In the genomic region with DNA sequence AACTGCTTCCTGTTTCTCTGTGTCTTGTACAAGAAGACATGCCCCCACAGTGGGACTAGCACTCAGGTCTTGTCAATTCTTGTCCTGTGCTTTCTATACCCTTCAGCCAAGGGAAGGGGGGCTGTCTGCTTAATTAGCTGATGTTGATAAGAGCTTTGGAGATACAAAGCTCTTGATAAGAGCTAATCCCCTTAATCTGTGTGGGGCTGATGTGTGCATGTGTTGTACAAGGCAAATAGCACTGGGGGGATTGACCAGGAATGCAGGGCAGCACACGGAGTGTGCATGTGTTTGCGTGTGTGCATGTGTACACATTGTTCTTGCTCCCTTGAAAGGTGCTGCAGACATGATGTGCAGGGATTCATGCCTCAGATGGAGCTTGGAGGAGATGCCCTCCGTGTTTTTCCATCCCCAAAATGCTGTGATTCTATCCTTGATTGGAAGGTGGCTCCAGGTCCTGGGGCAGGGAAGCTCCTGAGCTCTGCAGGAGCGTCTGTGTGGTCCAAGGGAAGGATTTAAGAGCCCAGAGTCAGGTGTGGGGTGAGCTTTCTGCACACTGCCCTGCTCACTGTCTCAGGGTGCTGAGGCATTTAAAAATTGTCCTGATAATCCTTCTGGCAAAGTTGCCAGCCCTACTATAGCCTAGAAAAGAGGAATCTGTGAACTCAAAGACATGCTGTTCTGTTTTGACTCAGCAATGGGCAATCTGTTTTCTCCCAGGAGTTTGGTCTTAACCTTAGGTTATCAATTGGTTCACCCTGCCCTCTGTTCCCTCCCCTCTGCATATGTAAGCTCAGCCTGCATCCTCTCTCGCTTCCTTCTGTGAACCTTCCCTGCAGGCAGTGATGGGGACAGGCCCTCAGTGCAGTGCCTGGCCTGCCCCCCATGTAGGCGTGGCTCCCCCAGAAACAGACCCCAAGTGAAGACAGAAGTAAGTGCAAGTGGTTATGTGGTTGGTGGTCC, we compare ENCODE assay signal across 10 cellular contexts.
DNase-seq lines count a peak whose midpoint lies in the region; ATAC-seq and TF ChIP-seq lines count a peak whose summit lies in the region.
"Had no signal": no experiment of that assay in that cellular context is flagged by ENCODE, and none has a peak within 500 bp of the region (broad histone marks: within the 10 kb centered on the region; RNA-seq: fewer than 3 reads in every experiment).

No MANE protein-coding gene starts in this region.

- TF ChIP-seq CTCF in coronary artery (IDR thresholded peaks at IDR 0.05) = no peak

- H3K4me3 ChIP-seq in coronary artery = no peak overlapping the region

- DNase-seq in immature natural killer cell (no peak), coronary artery (ENCODE audit: low spot score) (no peak), SHP77 (lab: John Stamatoyannopoulos, UW) (no peak), hippocampal formation (lab: John Stamatoyannopoulos, UW) (no peak)
- DNase-seq in activated naive CD4-positive, alpha-beta T cell treated with anti-CD3 and anti-CD28 coated beads, Interleukin-2, amount 10 ng/mL, durations not matched to agents 7 days and 5 days = no peak
- DNase-seq: NCI-H526 treated with DMSO at 0.1 percent for 48 hours had no signal

- CTCF ChIA-PET in activated naive CD4-positive, alpha-beta T cell treated with anti-CD3 and anti-CD28 coated beads, Interleukin-2, amount 10 ng/mL, durations not matched to agents 7 days and 5 days (lab: Charles Lee) = no interaction called here

- H3K27me3 Mint-ChIP-seq in immature natural killer cell (ENCODE audit: low read depth in 3 of 3) = peaks cover 2% of the 10 kb centered on the region in 3 donors
- peaks cover 4% of the 10 kb centered on the region for H3K27me3 Mint-ChIP-seq in activated naive CD4-positive, alpha-beta T cell treated with anti-CD3 and anti-CD28 coated beads, Interleukin-2, amount 10 ng/mL, durations not matched to agents 7 days and 5 days

- no peak overlapping the region for H3K27ac ChIP-seq in coronary artery

- H3K27ac Mint-ChIP-seq in immature natural killer cell = peak overlapping the region; percentile 72 to 98 (median 90)
- no peak overlapping the region for H3K27ac Mint-ChIP-seq in activated naive CD4-positive, alpha-beta T cell treated with anti-CD3 and anti-CD28 coated beads, Interleukin-2, amount 10 ng/mL, durations not matched to agents 7 days and 5 days
- H3K27ac Mint-ChIP-seq: activated naive CD8-positive, alpha-beta T cell had no signal

- peaks cover 0 to 4% (median 4%) of the 10 kb centered on the region in 3 donors for H3K36me3 Mint-ChIP-seq in immature natural killer cell
- H3K36me3 Mint-ChIP-seq in activated naive CD4-positive, alpha-beta T cell treated with anti-CD3 and anti-CD28 coated beads, Interleukin-2, amount 10 ng/mL, durations not matched to agents 7 days and 5 days = no peaks in the 10 kb centered on the region

- peaks cover 28 to 38% of the 10 kb centered on the region in 2 donors for H3K4me1 Mint-ChIP-seq in immature natural killer cell
- H3K4me1 Mint-ChIP-seq in activated naive CD4-positive, alpha-beta T cell treated with anti-CD3 and anti-CD28 coated beads, Interleukin-2, amount 10 ng/mL, durations not matched to agents 7 days and 5 days = peaks cover 6% of the 10 kb centered on the region

- peak overlapping the region; percentile 57 to 75 (median 66) for H3K4me3 Mint-ChIP-seq in immature natural killer cell
- no peak overlapping the region for H3K4me3 Mint-ChIP-seq in activated naive CD4-positive, alpha-beta T cell treated with anti-CD3 and anti-CD28 coated beads, Interleukin-2, amount 10 ng/mL, durations not matched to agents 7 days and 5 days
- H3K4me3 Mint-ChIP-seq: activated naive CD8-positive, alpha-beta T cell had no signal

- H3K9me3 Mint-ChIP-seq in immature natural killer cell = peaks cover 0 to 8% (median 3%) of the 10 kb centered on the region in 6 donors
- peaks cover 12% of the 10 kb centered on the region for H3K9me3 Mint-ChIP-seq in activated naive CD4-positive, alpha-beta T cell treated with anti-CD3 and anti-CD28 coated beads, Interleukin-2, amount 10 ng/mL, durations not matched to agents 7 days and 5 days

- ATAC-seq in GM18861 (IDR thresholded peaks at IDR 0.05; ENCODE audit: unreplicated experiment) = peak; percentile 51
- peak; percentile 71 for ATAC-seq in GM21390 (IDR thresholded peaks at IDR 0.05; ENCODE audit: unreplicated experiment)
- ATAC-seq in HG03108 (IDR thresholded peaks at IDR 0.05; ENCODE audit: unreplicated experiment) = peak; percentile 65
